Comparison of ENCODE assay signal across 10 cellular contexts in genomic region chr3:38027466-38028465, GRCh38. TPM values are rescaled to one million over a fixed set of nuclear protein-coding genes. Genes with fewer than 3 reads are reported as not detected.
DNase-seq lines count a peak whose midpoint lies in the region; ATAC-seq and FAIRE-seq lines count a peak whose summit lies in the region.
"Had no signal": no experiment of that assay in that cellular context is flagged by ENCODE, and none has a peak within 500 bp of the region (broad histone marks: within the 10 kb centered on the region; RNA-seq: fewer than 3 reads in every experiment).

No MANE protein-coding gene starts in this region.

- no peak for DNase-seq in T-helper 2 cell treated with Interferon-gamma antibody and Interleukin-4, amounts not matched to agents 5 μg/mL and 100 μg/mL, for 36 hours (ENCODE audit: low spot score)
- DNase-seq in T-helper 2 cell (no peak), dedifferentiated amniotic fluid mesenchymal stem cell (ENCODE audit: extremely low spot score) (no peak), A172 (ENCODE audit: low spot score) (no peak), RCC 7860 (ENCODE audit: low spot score) (no peak)
- no peak for DNase-seq in activated T-helper 1 cell treated with anti-CD3 and anti-CD28 coated beads, Interleukin-12 subunit alpha, Interleukin-12 subunit beta, Interleukin-2, Interleukin-4 antibody, amounts not matched to agents 30 ng/mL and 10 ng/mL and 1 ng/mL, durations not matched to agents 14 hours and 24 hours and 36 hours (ENCODE audit: low spot score)
- DNase-seq in stimulated activated effector memory CD8-positive, alpha-beta T cell treated with anti-CD3 and anti-CD28 coated beads, Interleukin-12 subunit alpha, Interleukin-12 subunit beta, amount 100 ng/mL, for 72 hours (ENCODE audit: low spot score in 2 of 2): no peak
- DNase-seq: dorsolateral prefrontal cortex had no signal

- H3K4me3 ChIP-seq in iPS-20b (ENCODE audit: low read length): peak overlapping the region; percentile 72

- H3K27me3 ChIP-seq in iPS-20b (ENCODE audit: insufficient read depth, low read length): peaks cover 83% of the 10 kb centered on the region

- no peak overlapping the region for H3K27ac ChIP-seq in iPS-20b (ENCODE audit: low read length)

- peaks cover 3% of the 10 kb centered on the region; the same call in 1 of the 2 replicates for H3K4me1 ChIP-seq in iPS-20b (ENCODE audit: insufficient read depth, low read length)

- H3K4me3 Mint-ChIP-seq in T-helper 2 cell treated with Interferon-gamma antibody and Interleukin-4, amounts not matched to agents 5 μg/mL and 100 μg/mL, for 36 hours: peak overlapping the region; percentile 63
- peak overlapping the region; percentile 69 for H3K4me3 Mint-ChIP-seq in activated T-helper 1 cell treated with anti-CD3 and anti-CD28 coated beads, Interleukin-12 subunit alpha, Interleukin-12 subunit beta, Interleukin-2, Interleukin-4 antibody, amounts not matched to agents 30 ng/mL and 10 ng/mL and 1 ng/mL, durations not matched to agents 14 hours and 24 hours and 36 hours
- peak overlapping the region; percentile 71 for H3K4me3 Mint-ChIP-seq in stimulated activated effector memory CD8-positive, alpha-beta T cell treated with anti-CD3 and anti-CD28 coated beads, Interleukin-12 subunit alpha, Interleukin-12 subunit beta, amount 100 ng/mL, for 72 hours

- H3K4me1 Mint-ChIP-seq in T-helper 2 cell treated with Interferon-gamma antibody and Interleukin-4, amounts not matched to agents 5 μg/mL and 100 μg/mL, for 36 hours (ENCODE audit: low read depth): peaks cover 39% of the 10 kb centered on the region
- peaks cover 43% of the 10 kb centered on the region for H3K4me1 Mint-ChIP-seq in activated T-helper 1 cell treated with anti-CD3 and anti-CD28 coated beads, Interleukin-12 subunit alpha, Interleukin-12 subunit beta, Interleukin-2, Interleukin-4 antibody, amounts not matched to agents 30 ng/mL and 10 ng/mL and 1 ng/mL, durations not matched to agents 14 hours and 24 hours and 36 hours (ENCODE audit: low read depth)
- H3K4me1 Mint-ChIP-seq in stimulated activated effector memory CD8-positive, alpha-beta T cell treated with anti-CD3 and anti-CD28 coated beads, Interleukin-12 subunit alpha, Interleukin-12 subunit beta, amount 100 ng/mL, for 72 hours: peaks cover 58% of the 10 kb centered on the region

- no peaks in the 10 kb centered on the region for H3K9me3 ChIP-seq in iPS-20b (ENCODE audit: insufficient read depth, low read depth, low read length)

- no peak overlapping the region for H3K9ac ChIP-seq in iPS-20b (ENCODE audit: low read depth, low read length)

- no peaks in the 10 kb centered on the region for H3K36me3 ChIP-seq in iPS-20b (ENCODE audit: insufficient read depth, low read depth, low read length)

- no peak for FAIRE-seq in RCC 7860 (lab: Jason Lieb, UNC)
- FAIRE-seq: A204.1 had no signal

- H3K27me3 Mint-ChIP-seq in T-helper 2 cell treated with Interferon-gamma antibody and Interleukin-4, amounts not matched to agents 5 μg/mL and 100 μg/mL, for 36 hours (ENCODE audit: low read depth): peaks cover 29% of the 10 kb centered on the region
- peaks cover 28% of the 10 kb centered on the region for H3K27me3 Mint-ChIP-seq in activated T-helper 1 cell treated with anti-CD3 and anti-CD28 coated beads, Interleukin-12 subunit alpha, Interleukin-12 subunit beta, Interleukin-2, Interleukin-4 antibody, amounts not matched to agents 30 ng/mL and 10 ng/mL and 1 ng/mL, durations not matched to agents 14 hours and 24 hours and 36 hours (ENCODE audit: insufficient read depth)

- H3K9me3 Mint-ChIP-seq in T-helper 2 cell treated with Interferon-gamma antibody and Interleukin-4, amounts not matched to agents 5 μg/mL and 100 μg/mL, for 36 hours: no peaks in the 10 kb centered on the region
- no peaks in the 10 kb centered on the region for H3K9me3 Mint-ChIP-seq in activated T-helper 1 cell treated with anti-CD3 and anti-CD28 coated beads, Interleukin-12 subunit alpha, Interleukin-12 subunit beta, Interleukin-2, Interleukin-4 antibody, amounts not matched to agents 30 ng/mL and 10 ng/mL and 1 ng/mL, durations not matched to agents 14 hours and 24 hours and 36 hours
- no peaks in the 10 kb centered on the region for H3K9me3 Mint-ChIP-seq in stimulated activated effector memory CD8-positive, alpha-beta T cell treated with anti-CD3 and anti-CD28 coated beads, Interleukin-12 subunit alpha, Interleukin-12 subunit beta, amount 100 ng/mL, for 72 hours

- intact Hi-C loops in activated T-helper 1 cell treated with anti-CD3 and anti-CD28 coated beads, Interleukin-12 subunit alpha, Interleukin-12 subunit beta, Interleukin-2, Interleukin-4 antibody, amounts not matched to agents 30 ng/mL and 10 ng/mL and 1 ng/mL, durations not matched to agents 14 hours and 24 hours and 36 hours (cut with micrococcal nuclease): no loop called here

- no peak overlapping the region for H3K27ac Mint-ChIP-seq in T-helper 2 cell treated with Interferon-gamma antibody and Interleukin-4, amounts not matched to agents 5 μg/mL and 100 μg/mL, for 36 hours
- H3K27ac Mint-ChIP-seq in activated T-helper 1 cell treated with anti-CD3 and anti-CD28 coated beads, Interleukin-12 subunit alpha, Interleukin-12 subunit beta, Interleukin-2, Interleukin-4 antibody, amounts not matched to agents 30 ng/mL and 10 ng/mL and 1 ng/mL, durations not matched to agents 14 hours and 24 hours and 36 hours: peak overlapping the region; percentile 59
- peak overlapping the region; percentile 43 for H3K27ac Mint-ChIP-seq in stimulated activated effector memory CD8-positive, alpha-beta T cell treated with anti-CD3 and anti-CD28 coated beads, Interleukin-12 subunit alpha, Interleukin-12 subunit beta, amount 100 ng/mL, for 72 hours

- ATAC-seq in stimulated activated effector memory CD8-positive, alpha-beta T cell treated with anti-CD3 and anti-CD28 coated beads, Interleukin-12 subunit alpha, Interleukin-12 subunit beta, amount 100 ng/mL, for 72 hours: no peak

- no peaks in the 10 kb centered on the region for H3K36me3 Mint-ChIP-seq in T-helper 2 cell treated with Interferon-gamma antibody and Interleukin-4, amounts not matched to agents 5 μg/mL and 100 μg/mL, for 36 hours (ENCODE audit: low read depth)
- no peaks in the 10 kb centered on the region for H3K36me3 Mint-ChIP-seq in activated T-helper 1 cell treated with anti-CD3 and anti-CD28 coated beads, Interleukin-12 subunit alpha, Interleukin-12 subunit beta, Interleukin-2, Interleukin-4 antibody, amounts not matched to agents 30 ng/mL and 10 ng/mL and 1 ng/mL, durations not matched to agents 14 hours and 24 hours and 36 hours (ENCODE audit: low read depth)
- peaks cover 13% of the 10 kb centered on the region for H3K36me3 Mint-ChIP-seq in stimulated activated effector memory CD8-positive, alpha-beta T cell treated with anti-CD3 and anti-CD28 coated beads, Interleukin-12 subunit alpha, Interleukin-12 subunit beta, amount 100 ng/mL, for 72 hours

RNA-seq across cellular contexts. Expression of gene PLCD1, which starts 1.7 kb away (rescaled TPM):
- total RNA-seq in activated T-helper 1 cell treated with anti-CD3 and anti-CD28 coated beads, Interleukin-12 subunit alpha, Interleukin-12 subunit beta, Interleukin-2, Interleukin-4 antibody, amounts not matched to agents 30 ng/mL and 10 ng/mL and 1 ng/mL, durations not matched to agents 14 hours and 24 hours and 36 hours: 3.9 and 4.3 TPM in 2 replicates
- 5.4 and 5.7 TPM in 2 replicates for total RNA-seq in A172 (2014; rRNA removed; shearing (Covaris generic))

RNA-seq across cellular contexts. Expression of gene DLEC1, which starts 11.2 kb away (rescaled TPM):
- total RNA-seq in activated T-helper 1 cell treated with anti-CD3 and anti-CD28 coated beads, Interleukin-12 subunit alpha, Interleukin-12 subunit beta, Interleukin-2, Interleukin-4 antibody, amounts not matched to agents 30 ng/mL and 10 ng/mL and 1 ng/mL, durations not matched to agents 14 hours and 24 hours and 36 hours: 0.10 and 0.12 TPM in 2 replicates
- not detected in 2 replicates for total RNA-seq in A172 (2014; rRNA removed; shearing (Covaris generic))

RNA-seq across cellular contexts. Expression of gene VILL, which starts 37.2 kb away (rescaled TPM):
- 11.6 and 13.4 TPM in 2 replicates for total RNA-seq in activated T-helper 1 cell treated with anti-CD3 and anti-CD28 coated beads, Interleukin-12 subunit alpha, Interleukin-12 subunit beta, Interleukin-2, Interleukin-4 antibody, amounts not matched to agents 30 ng/mL and 10 ng/mL and 1 ng/mL, durations not matched to agents 14 hours and 24 hours and 36 hours
- total RNA-seq in A172 (2014; rRNA removed; shearing (Covaris generic)): 0.07 and 1.7 TPM in 2 replicates
